Comparison of ENCODE assay signal across 25 cellular contexts in genomic region chr6:112013051-112013450, GRCh38. TPM values are rescaled to one million over a fixed set of nuclear protein-coding genes. Genes with fewer than 3 reads are reported as not detected.
"Had no signal": no experiment of that assay in that cellular context is flagged by ENCODE, and none has a peak within 500 bp of the region (broad histone marks: within the 10 kb centered on the region; RNA-seq: fewer than 3 reads in every experiment).

No MANE protein-coding gene starts in this region.

- H3K27ac ChIP-seq: coronary artery, psoas muscle, right lobe of liver, testis, upper lobe of right lung had no signal

- DNase-seq: effector CD4-positive, alpha-beta T cell; endodermal cell; heart left ventricle; hippocampal formation; mammary epithelial cell; naive thymus-derived CD4-positive, alpha-beta T cell; nephron progenitor cell; psoas muscle; retina; right lobe of liver; stimulated activated CD4-positive, alpha-beta T cell treated with anti-CD3 and anti-CD28 coated beads, Interleukin-4, amount 100 ng/mL, for 1 hour; stimulated activated CD8-positive, alpha-beta memory T cell treated with anti-CD3 and anti-CD28 coated beads, Interleukin-4, amount 100 ng/mL, for 48 hours; stimulated activated naive CD8-positive, alpha-beta T cell treated with anti-CD3 and anti-CD28 coated beads, Interleukin-15, Interleukin-2, amounts not matched to agents 100 U/mL and 50 U/mL, for 24 hours; testis; upper lobe of right lung had no signal

- H3K9me3 ChIP-seq: heart left ventricle, psoas muscle, right lobe of liver, testis, tibial nerve, upper lobe of right lung had no signal

- H3K36me3 ChIP-seq: heart left ventricle, right lobe of liver, tibial nerve, upper lobe of right lung had no signal

- H3K27me3 ChIP-seq: heart left ventricle, right lobe of liver, testis, tibial nerve, upper lobe of right lung had no signal

- H3K4me1 ChIP-seq: psoas muscle had no signal

- H3K4me3 ChIP-seq: coronary artery, heart left ventricle, psoas muscle, right lobe of liver, testis, tibial nerve, upper lobe of right lung had no signal

RNA-seq across cellular contexts. Expression of gene CCN6, which starts 40.9 kb away (rescaled TPM):
- total RNA-seq: dermis microvascular lymphatic vessel endothelial cell; endodermal cell; endothelial cell of umbilical vein; frontal cortex; glomerular endothelial cell; heart left ventricle; liver; mesenteric fat pad; mononuclear cell; naive thymus-derived CD4-positive, alpha-beta T cell; psoas muscle; right lobe of liver; subcutaneous adipose tissue; upper lobe of right lung had no signal
- polyA plus RNA-seq: endothelial cell of umbilical vein, heart left ventricle had no signal
